In the genomic region with DNA sequence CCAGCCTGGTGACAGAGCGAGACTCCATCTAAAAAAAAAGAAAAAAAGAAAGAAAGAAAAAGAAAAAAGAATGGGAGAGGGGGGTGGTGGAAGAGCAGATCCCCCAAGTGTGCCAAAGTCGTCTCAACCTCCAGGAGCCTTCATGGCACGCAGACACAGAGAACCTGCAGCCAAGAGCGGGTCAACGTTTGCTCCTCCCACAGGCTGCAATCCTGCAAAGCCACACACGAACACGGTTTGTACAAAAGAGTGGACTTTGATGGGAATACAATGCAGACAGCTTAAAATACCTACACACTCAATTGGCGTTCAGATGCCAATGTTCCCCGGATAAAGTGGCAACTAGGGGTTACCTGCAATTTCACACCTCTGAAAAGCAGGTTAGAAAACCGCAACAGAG, we compare ENCODE assay signal across 17 cellular contexts. TPM values are rescaled to one million over a fixed set of nuclear protein-coding genes. Genes with fewer than 3 reads are reported as not detected.
DNase-seq lines count a peak whose midpoint lies in the region; ATAC-seq and TF ChIP-seq lines count a peak whose summit lies in the region.
"Had no signal": no experiment of that assay in that cellular context is flagged by ENCODE, and none has a peak within 500 bp of the region (broad histone marks: within the 10 kb centered on the region; RNA-seq: fewer than 3 reads in every experiment).

No MANE protein-coding gene starts in this region.

- H3K4me3 Mint-ChIP-seq in HFFc6, result no peak overlapping the region
- H3K4me3 Mint-ChIP-seq in WTC11, result no peak overlapping the region

- DNase-seq in HFFc6 (no peak), WTC11 (ENCODE audit: low spot score) (no peak), right lobe of liver (no peak), smooth muscle cell (lab: John Stamatoyannopoulos, UW; ENCODE audit: unreplicated experiment) (no peak), psoas muscle (no peak), NCI-H1694 (lab: John Stamatoyannopoulos, UW) (no peak), NCI-H2171 (lab: John Stamatoyannopoulos, UW) (no peak)
- DNase-seq: ACHN, Caco-2, DMS153, EL, HCEC 1CT, NCI-H2029 treated with DMSO at 0.1 percent for 48 hours, NCI-H774, SJCRH30 had no signal

- H3K27ac Mint-ChIP-seq in HFFc6 (peak overlapping the region; percentile 76), WTC11 (peak overlapping the region; percentile 27)

- ATAC-seq in WTC11, result no peak
- peak in 3 of 4 donors; percentile 65 to 82 (median 65) for ATAC-seq in right lobe of liver
- no peak for ATAC-seq in psoas muscle

- H3K79me2 ChIP-seq in smooth muscle cell (ENCODE audit: low read depth), result no peaks in the 10 kb centered on the region

- H3K4me3 ChIP-seq in right lobe of liver (no peak overlapping the region), smooth muscle cell (no peak overlapping the region), psoas muscle (no peak overlapping the region)
- H3K4me3 ChIP-seq: K562, SJCRH30 had no signal

- H3K36me3 ChIP-seq in right lobe of liver (no peaks in the 10 kb centered on the region), smooth muscle cell (ENCODE audit: low read depth) (no peaks in the 10 kb centered on the region), psoas muscle (ENCODE audit: insufficient read depth in 1 of 2, low read depth in 1 of 2) (peaks cover 0 to 18% of the 10 kb centered on the region in 2 donors)
- H3K36me3 ChIP-seq: SJCRH30 had no signal

- no peak for TF ChIP-seq CTCF in HFFc6 (IDR thresholded peaks at IDR 0.05)
- TF ChIP-seq CTCF in WTC11 (IDR thresholded peaks at IDR 0.05), result no peak
- TF ChIP-seq CTCF in right lobe of liver (IDR thresholded peaks at IDR 0.05), result no peak
- no peak for TF ChIP-seq CTCF in smooth muscle cell (IDR thresholded peaks at IDR 0.05; ENCODE audit: borderline replicate concordance, insufficient read depth, poor library complexity, severe bottlenecking)
- no peak for TF ChIP-seq CTCF in psoas muscle (IDR thresholded peaks at IDR 0.05)

- 86% methylated on average over 5 of the region's 10 CpGs for WGBS in right lobe of liver (ENCODE audit: insufficient coverage, low coverage, low lambda C conversion rate, missing lambda C conversion rate)
- WGBS in smooth muscle cell (ENCODE audit: low lambda C conversion rate), result 90% methylated on average over 10 of the region's 10 CpGs
- 61 to 78% (median 70%) methylated on average over 10 of the region's 10 CpGs for WGBS in psoas muscle, 3 donors

- no peak overlapping the region for H2AFZ ChIP-seq in smooth muscle cell (ENCODE audit: low read depth)

- intact Hi-C loops in right lobe of liver (cut with DNase I) (no loop called here), psoas muscle (cut with DNase I) (no loop called here)

- H3K36me3 Mint-ChIP-seq in HFFc6 (ENCODE audit: low read depth) (no peaks in the 10 kb centered on the region), WTC11 (no peaks in the 10 kb centered on the region; the same call in 1 of the 2 replicates)

- H3K9me3 Mint-ChIP-seq in HFFc6, result no peaks in the 10 kb centered on the region
- no peaks in the 10 kb centered on the region for H3K9me3 Mint-ChIP-seq in WTC11

- H3K9me3 ChIP-seq in right lobe of liver (no peaks in the 10 kb centered on the region), smooth muscle cell (replicated peaks; ENCODE audit: low read depth) (no peaks in the 10 kb centered on the region), psoas muscle (no peaks in the 10 kb centered on the region)
- H3K9me3 ChIP-seq: Caco-2, SJCRH30 had no signal

- H3K9ac ChIP-seq in smooth muscle cell (ENCODE audit: low read depth), result no peak overlapping the region

- no peak overlapping the region for H3K27ac ChIP-seq in right lobe of liver
- H3K27ac ChIP-seq in smooth muscle cell (ENCODE audit: low read depth), result peak overlapping the region; percentile 75
- no peak overlapping the region for H3K27ac ChIP-seq in psoas muscle
- H3K27ac ChIP-seq: RWPE1, SJCRH30 had no signal

- H3K4me1 Mint-ChIP-seq in HFFc6 (ENCODE audit: low read depth) (peaks cover 35% of the 10 kb centered on the region), WTC11 (peaks cover 48% of the 10 kb centered on the region)

- H4K20me1 ChIP-seq in smooth muscle cell (ENCODE audit: low read depth), result peaks cover 14% of the 10 kb centered on the region

- H3K27me3 Mint-ChIP-seq in HFFc6 (ENCODE audit: insufficient read depth) (peaks cover 5% of the 10 kb centered on the region), WTC11 (ENCODE audit: low read depth) (no peaks in the 10 kb centered on the region)

- H3K27me3 ChIP-seq in right lobe of liver (no peaks in the 10 kb centered on the region), smooth muscle cell (ENCODE audit: low read depth) (no peaks in the 10 kb centered on the region), psoas muscle (ENCODE audit: insufficient read depth in 3 of 3, low read length in 2 of 3) (no peaks in the 10 kb centered on the region)
- H3K27me3 ChIP-seq: SJCRH30 had no signal

- TF ChIP-seq POLR2A in right lobe of liver (IDR thresholded peaks at IDR 0.05), result no peak

- peaks cover 27% of the 10 kb centered on the region for H3F3A ChIP-seq in smooth muscle cell (ENCODE audit: low read depth)

- H3K4me2 ChIP-seq in smooth muscle cell, result peak overlapping the region; percentile 54

- POLR2A ChIA-PET in WTC11 (lab: Charles Lee), result interaction anchor here (0.9 to 1.0 kb wide), 2 partner anchors 30 to 170 kb away, joined by 4 to 5 read pairs; partner anchors contain the start of gene ANKRD10

- no peaks in the 10 kb centered on the region for H3K4me1 ChIP-seq in right lobe of liver
- H3K4me1 ChIP-seq in smooth muscle cell (ENCODE audit: low read depth), result peaks cover 39% of the 10 kb centered on the region
- peaks cover 52% of the 10 kb centered on the region for H3K4me1 ChIP-seq in psoas muscle
- H3K4me1 ChIP-seq: Caco-2, SJCRH30 had no signal

- CTCF ChIA-PET in WTC11 (lab: Charles Lee), result interaction anchor here (0.8 to 1.6 kb wide), 5 partner anchors 10 to 241 kb away, joined by 3 to 9 read pairs (median 6); no protein-coding TSS in a partner anchor

TF ChIP-seq in WTC11, 78 proteins besides CTCF, POLR2A, EP300 and RAD21 (continues in another document):
- no peak for TF ChIP-seq AFF4 (CRISPR knock-in tag; IDR thresholded peaks at IDR 0.05; ENCODE audit: borderline replicate concordance)
- no peak for TF ChIP-seq TEAD4 (CRISPR knock-in tag; IDR thresholded peaks at IDR 0.05)
- TF ChIP-seq, protein P1, sequence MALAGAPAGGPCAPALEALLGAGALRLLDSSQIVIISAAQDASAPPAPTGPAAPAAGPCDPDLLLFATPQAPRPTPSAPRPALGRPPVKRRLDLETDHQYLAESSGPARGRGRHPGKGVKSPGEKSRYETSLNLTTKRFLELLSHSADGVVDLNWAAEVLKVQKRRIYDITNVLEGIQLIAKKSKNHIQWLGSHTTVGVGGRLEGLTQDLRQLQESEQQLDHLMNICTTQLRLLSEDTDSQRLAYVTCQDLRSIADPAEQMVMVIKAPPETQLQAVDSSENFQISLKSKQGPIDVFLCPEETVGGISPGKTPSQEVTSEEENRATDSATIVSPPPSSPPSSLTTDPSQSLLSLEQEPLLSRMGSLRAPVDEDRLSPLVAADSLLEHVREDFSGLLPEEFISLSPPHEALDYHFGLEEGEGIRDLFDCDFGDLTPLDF (CRISPR knock-in tag; IDR thresholded peaks at IDR 0.05), result no peak
- TF ChIP-seq CREB1 (CRISPR knock-in tag; IDR thresholded peaks at IDR 0.05), result no peak
- TF ChIP-seq, protein P2, sequence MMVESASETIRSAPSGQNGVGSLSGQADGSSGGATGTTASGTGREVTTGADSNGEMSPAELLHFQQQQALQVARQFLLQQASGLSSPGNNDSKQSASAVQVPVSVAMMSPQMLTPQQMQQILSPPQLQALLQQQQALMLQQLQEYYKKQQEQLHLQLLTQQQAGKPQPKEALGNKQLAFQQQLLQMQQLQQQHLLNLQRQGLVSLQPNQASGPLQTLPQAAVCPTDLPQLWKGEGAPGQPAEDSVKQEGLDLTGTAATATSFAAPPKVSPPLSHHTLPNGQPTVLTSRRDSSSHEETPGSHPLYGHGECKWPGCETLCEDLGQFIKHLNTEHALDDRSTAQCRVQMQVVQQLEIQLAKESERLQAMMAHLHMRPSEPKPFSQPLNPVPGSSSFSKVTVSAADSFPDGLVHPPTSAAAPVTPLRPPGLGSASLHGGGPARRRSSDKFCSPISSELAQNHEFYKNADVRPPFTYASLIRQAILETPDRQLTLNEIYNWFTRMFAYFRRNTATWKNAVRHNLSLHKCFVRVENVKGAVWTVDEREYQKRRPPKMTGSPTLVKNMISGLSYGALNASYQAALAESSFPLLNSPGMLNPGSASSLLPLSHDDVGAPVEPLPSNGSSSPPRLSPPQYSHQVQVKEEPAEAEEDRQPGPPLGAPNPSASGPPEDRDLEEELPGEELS (CRISPR knock-in tag; IDR thresholded peaks at IDR 0.05), result no peak

RNA-seq across cellular contexts. Expression of gene ANKRD10, which starts 29.4 kb away (rescaled TPM):
- total RNA-seq in HFFc6 (2021; fragmentation: NEBNext Ultra II Directional; extraction: Animal tissue kit (Norgen Biotek cat#: 25700)), result 10 to 100 TPM; 27.1 to 37.2 (median 33.5) TPM
- total RNA-seq in WTC11 (2021) (176 to 219 TPM (median 191 TPM) in 3 replicates), right lobe of liver (10 to 100 TPM; 40.4 to 56.2 (median 44.3) TPM), smooth muscle cell (61.8 and 77.4 TPM in 2 replicates), psoas muscle (100 to 1,000 TPM; 106 to 225 (median 159) TPM)
- polyA plus RNA-seq in smooth muscle cell (31.0 and 42.8 TPM in 2 replicates), psoas muscle (100 to 1,000 TPM in 1 of 3 donors, 10 to 100 TPM in 2; 82.0 to 123 (median 99.3) TPM)

Comparison
In these comparisons a context has a peak if more than half of its experiments do, and no peak if none do; other contexts are left out.
1. ATAC-seq: peak in right lobe of liver (3 of 4); none in WTC11 (single experiment) and psoas muscle (0 of 4).